ENCODE assay signal across 13 cellular contexts in the genomic region with DNA sequence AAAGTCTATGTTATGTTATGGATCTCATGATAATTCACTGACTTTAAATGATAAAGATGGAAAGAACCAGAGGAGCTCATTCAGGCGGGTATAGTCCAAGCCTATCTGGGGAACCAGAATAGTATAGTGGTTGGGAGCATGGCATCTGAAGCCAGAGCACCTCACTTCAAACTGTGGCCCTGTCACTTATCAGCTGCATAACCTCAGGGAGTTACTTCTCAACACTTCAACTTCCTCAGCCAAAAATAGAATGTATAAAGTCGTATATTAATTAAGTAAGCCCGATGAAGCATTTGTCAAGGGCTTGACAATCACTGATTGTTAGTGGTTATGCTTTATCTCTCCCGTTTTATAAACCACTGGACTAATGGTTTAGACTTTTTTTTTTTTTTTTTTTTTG.
DNase-seq lines count a peak whose midpoint lies in the region; ATAC-seq and TF ChIP-seq lines count a peak whose summit lies in the region.
"Had no signal": no experiment of that assay in that cellular context is flagged by ENCODE, and none has a peak within 500 bp of the region (broad histone marks: within the 10 kb centered on the region; RNA-seq: fewer than 3 reads in every experiment).

No MANE protein-coding gene starts in this region.

- no peak for TF ChIP-seq EP300 in transverse colon (IDR thresholded peaks at IDR 0.05; ENCODE audit: low read depth)

- peak overlapping the region; percentile 68 for H3K27ac Mint-ChIP-seq in activated naive CD4-positive, alpha-beta T cell treated with anti-CD3 and anti-CD28 coated beads, Interleukin-2, amount 50 U/mL, for 24 hours
- H3K27ac Mint-ChIP-seq in activated naive CD8-positive, alpha-beta T cell treated with anti-CD3 and anti-CD28 coated beads, Interleukin-2, amount 10 ng/mL, durations not matched to agents 7 days and 5 days: peak overlapping the region; percentile 58
- no peak overlapping the region for H3K27ac Mint-ChIP-seq in GM23338

- H3K27me3 Mint-ChIP-seq in activated naive CD4-positive, alpha-beta T cell treated with anti-CD3 and anti-CD28 coated beads, Interleukin-2, amount 50 U/mL, for 24 hours: no peaks in the 10 kb centered on the region
- no peaks in the 10 kb centered on the region for H3K27me3 Mint-ChIP-seq in activated naive CD8-positive, alpha-beta T cell treated with anti-CD3 and anti-CD28 coated beads, Interleukin-2, amount 10 ng/mL, durations not matched to agents 7 days and 5 days
- peaks cover 26% of the 10 kb centered on the region for H3K27me3 Mint-ChIP-seq in GM23338 (ENCODE audit: insufficient read depth, low read depth, poor library complexity)

- H3K9ac ChIP-seq in OCI-LY1 (ENCODE audit: low read length): peak overlapping the region; percentile 20; the same call in 1 of the 2 replicates

- no peaks in the 10 kb centered on the region for H3K9me3 Mint-ChIP-seq in activated naive CD4-positive, alpha-beta T cell treated with anti-CD3 and anti-CD28 coated beads, Interleukin-2, amount 50 U/mL, for 24 hours
- no peaks in the 10 kb centered on the region for H3K9me3 Mint-ChIP-seq in activated naive CD8-positive, alpha-beta T cell treated with anti-CD3 and anti-CD28 coated beads, Interleukin-2, amount 10 ng/mL, durations not matched to agents 7 days and 5 days
- H3K9me3 Mint-ChIP-seq in GM23338: no peaks in the 10 kb centered on the region
- H3K9me3 Mint-ChIP-seq: neural crest cell had no signal

- no peaks in the 10 kb centered on the region for H3K9me2 ChIP-seq in OCI-LY1 (ENCODE audit: low read depth, low read length)
- H3K9me2 ChIP-seq in GM23338 (ENCODE audit: insufficient read depth): no peaks in the 10 kb centered on the region

- peaks cover 16% of the 10 kb centered on the region; the same call in 1 of the 2 replicates for H3K79me2 ChIP-seq in OCI-LY1 (ENCODE audit: insufficient read depth, low read length)
- H3K79me2 ChIP-seq in GM23338 (replicated peaks; ENCODE audit: insufficient read depth): no peaks in the 10 kb centered on the region

- no peak overlapping the region for H2AFZ ChIP-seq in OCI-LY1 (ENCODE audit: low read length)
- no peak overlapping the region for H2AFZ ChIP-seq in GM23338

- H3K27ac ChIP-seq in OCI-LY1 (ENCODE audit: low read depth, low read length, poor library complexity, severe bottlenecking) (peak overlapping the region; percentile 73), transverse colon (peak overlapping the region in 3 of 4 donors; percentile 9 to 97 (median 90)), GM23338 (ENCODE audit: low read depth) (no peak overlapping the region)
- H3K27ac ChIP-seq: adrenal gland had no signal

- H4K20me1 ChIP-seq in OCI-LY1 (ENCODE audit: insufficient read depth, low read length) (no peaks in the 10 kb centered on the region), GM23338 (replicated peaks; ENCODE audit: insufficient read depth) (no peaks in the 10 kb centered on the region)

- no peak for TF ChIP-seq POLR2A in transverse colon (IDR thresholded peaks at IDR 0.05)

- 15 to 44% methylated on average over 3 to 4 of the region's 4 CpGs for WGBS in transverse colon (ENCODE audit: low coverage in 1 of 2), 2 donors

- H3K36me3 ChIP-seq in OCI-LY1 (ENCODE audit: insufficient read depth, low read length) (no peaks in the 10 kb centered on the region), transverse colon (no peaks in the 10 kb centered on the region), GM23338 (ENCODE audit: insufficient read depth) (no peaks in the 10 kb centered on the region)
- H3K36me3 ChIP-seq: adrenal gland had no signal

- H3K4me2 ChIP-seq in OCI-LY1 (ENCODE audit: low read length) (peak overlapping the region; percentile 37; the same call in 1 of the 2 replicates), GM23338 (no peak overlapping the region)

- no peak for ATAC-seq in activated naive CD8-positive, alpha-beta T cell treated with anti-CD3 and anti-CD28 coated beads, Interleukin-2, amount 10 ng/mL, durations not matched to agents 7 days and 5 days (ENCODE audit: low read depth)
- ATAC-seq in GM23338: no peak
- ATAC-seq in GM18907 (IDR thresholded peaks at IDR 0.05; ENCODE audit: unreplicated experiment): no peak
- ATAC-seq: foreskin keratinocyte had no signal

- POLR2A ChIA-PET in activated naive CD8-positive, alpha-beta T cell treated with anti-CD3 and anti-CD28 coated beads, Interleukin-2, amount 10 ng/mL, durations not matched to agents 7 days and 5 days (lab: Charles Lee): interaction anchor here (1.0 to 1.1 kb wide), 2 partner anchors 10 to 191 kb away, joined by 3 to 4 read pairs; no protein-coding TSS in a partner anchor

- H3K4me3 Mint-ChIP-seq in activated naive CD4-positive, alpha-beta T cell treated with anti-CD3 and anti-CD28 coated beads, Interleukin-2, amount 50 U/mL, for 24 hours: peak overlapping the region; percentile 49
- peak overlapping the region; percentile 32 for H3K4me3 Mint-ChIP-seq in activated naive CD8-positive, alpha-beta T cell treated with anti-CD3 and anti-CD28 coated beads, Interleukin-2, amount 10 ng/mL, durations not matched to agents 7 days and 5 days
- no peak overlapping the region for H3K4me3 Mint-ChIP-seq in GM23338
- H3K4me3 Mint-ChIP-seq: neural crest cell had no signal

- DNase-seq in activated naive CD4-positive, alpha-beta T cell treated with anti-CD3 and anti-CD28 coated beads, Interleukin-2, amount 50 U/mL, for 16 hours: no peak
- DNase-seq in activated naive CD8-positive, alpha-beta T cell treated with anti-CD3 and anti-CD28 coated beads, Interleukin-2, amount 10 ng/mL, durations not matched to agents 7 days and 5 days: no peak
- DNase-seq in transverse colon (no peak), NCI-H146 (lab: John Stamatoyannopoulos, UW) (no peak), GM23338 (ENCODE audit: low spot score) (no peak)
- DNase-seq: activated CD4-positive, CD25-positive, alpha-beta regulatory T cell; adrenal gland; foreskin keratinocyte; HCEC 1CT had no signal

- H3K9me3 ChIP-seq in OCI-LY1 (ENCODE audit: low read length) (no peaks in the 10 kb centered on the region), transverse colon (no peaks in the 10 kb centered on the region)
- H3K9me3 ChIP-seq: adrenal gland had no signal

- in situ Hi-C loops in transverse colon (cut with MboI; ENCODE audit: low pct_ligation_motif_present in 1 of 4, low pct_unique_long_range_greater_than_20kb in 1 of 4, low sequenced_read_pairs in 3 of 4): no loop called here

- intact Hi-C loops in transverse colon (cut with DNase I; ENCODE audit: low total_unique reads): no loop called here

- H3K4me1 Mint-ChIP-seq in activated naive CD4-positive, alpha-beta T cell treated with anti-CD3 and anti-CD28 coated beads, Interleukin-2, amount 50 U/mL, for 24 hours: peaks cover 76% of the 10 kb centered on the region
- H3K4me1 Mint-ChIP-seq in activated naive CD8-positive, alpha-beta T cell treated with anti-CD3 and anti-CD28 coated beads, Interleukin-2, amount 10 ng/mL, durations not matched to agents 7 days and 5 days: peaks cover 52% of the 10 kb centered on the region
- peaks cover 16% of the 10 kb centered on the region for H3K4me1 Mint-ChIP-seq in GM23338

- peaks cover 91% of the 10 kb centered on the region for H3K4me1 ChIP-seq in OCI-LY1 (ENCODE audit: insufficient read depth, low read length, severe bottlenecking)
- peaks cover 0 to 47% (median 18%) of the 10 kb centered on the region in 4 donors for H3K4me1 ChIP-seq in transverse colon
- H3K4me1 ChIP-seq in GM23338 (ENCODE audit: insufficient read depth): peaks cover 20% of the 10 kb centered on the region

- peaks cover 12% of the 10 kb centered on the region; the same call in 1 of the 2 replicates for H3F3A ChIP-seq in OCI-LY1 (ENCODE audit: insufficient read depth, low read length)
- 0 out of 2 replicates have a peak, but pooled peaks cover under 1% of the 10 kb centered on the region for H3F3A ChIP-seq in GM23338 (replicated peaks; ENCODE audit: low read depth)

- H3K36me3 Mint-ChIP-seq in activated naive CD4-positive, alpha-beta T cell treated with anti-CD3 and anti-CD28 coated beads, Interleukin-2, amount 50 U/mL, for 24 hours: peaks cover 1% of the 10 kb centered on the region
- peaks cover 4% of the 10 kb centered on the region for H3K36me3 Mint-ChIP-seq in activated naive CD8-positive, alpha-beta T cell treated with anti-CD3 and anti-CD28 coated beads, Interleukin-2, amount 10 ng/mL, durations not matched to agents 7 days and 5 days
- H3K36me3 Mint-ChIP-seq in GM23338 (ENCODE audit: low read depth): no peaks in the 10 kb centered on the region

- no peak overlapping the region for H3K4me3 ChIP-seq in OCI-LY1 (ENCODE audit: low read depth, low read length, poor library complexity, severe bottlenecking)
- no peak overlapping the region for H3K4me3 ChIP-seq in transverse colon
- H3K4me3 ChIP-seq in GM23338: no peak overlapping the region
- H3K4me3 ChIP-seq: adrenal gland had no signal

- TF ChIP-seq CTCF in OCI-LY1 (IDR thresholded peaks at IDR 0.05; ENCODE audit: low read length) (no peak), transverse colon (IDR thresholded peaks at IDR 0.05) (no peak), GM23338 (conservative IDR thresholded peaks at IDR 0.05; ENCODE audit: low read depth in 2 of 2) (no peak)

- H3K27me3 ChIP-seq in OCI-LY1 (ENCODE audit: insufficient read depth, low read length) (no peaks in the 10 kb centered on the region), transverse colon (no peaks in the 10 kb centered on the region), GM23338 (ENCODE audit: insufficient read depth) (peaks cover 32% of the 10 kb centered on the region)
- H3K27me3 ChIP-seq: adrenal gland, foreskin keratinocyte had no signal

TF ChIP-seq in GM23338, 12 proteins besides CTCF, POLR2A, EP300 and RAD21 (continues in another document):
- no peak for TF ChIP-seq ZNF331 (CRISPR knock-in tag; IDR thresholded peaks at IDR 0.05; ENCODE audit: low read depth)
- TF ChIP-seq POLR2AphosphoS5 (IDR thresholded peaks at IDR 0.05; ENCODE audit: low read depth): no peak
- TF ChIP-seq EZH2 (IDR thresholded peaks at IDR 0.05; ENCODE audit: low read depth, unreplicated experiment): no peak
- TF ChIP-seq, protein P1, sequence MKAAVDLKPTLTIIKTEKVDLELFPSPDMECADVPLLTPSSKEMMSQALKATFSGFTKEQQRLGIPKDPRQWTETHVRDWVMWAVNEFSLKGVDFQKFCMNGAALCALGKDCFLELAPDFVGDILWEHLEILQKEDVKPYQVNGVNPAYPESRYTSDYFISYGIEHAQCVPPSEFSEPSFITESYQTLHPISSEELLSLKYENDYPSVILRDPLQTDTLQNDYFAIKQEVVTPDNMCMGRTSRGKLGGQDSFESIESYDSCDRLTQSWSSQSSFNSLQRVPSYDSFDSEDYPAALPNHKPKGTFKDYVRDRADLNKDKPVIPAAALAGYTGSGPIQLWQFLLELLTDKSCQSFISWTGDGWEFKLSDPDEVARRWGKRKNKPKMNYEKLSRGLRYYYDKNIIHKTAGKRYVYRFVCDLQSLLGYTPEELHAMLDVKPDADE (IDR thresholded peaks at IDR 0.05): no peak
